In the genomic region with DNA sequence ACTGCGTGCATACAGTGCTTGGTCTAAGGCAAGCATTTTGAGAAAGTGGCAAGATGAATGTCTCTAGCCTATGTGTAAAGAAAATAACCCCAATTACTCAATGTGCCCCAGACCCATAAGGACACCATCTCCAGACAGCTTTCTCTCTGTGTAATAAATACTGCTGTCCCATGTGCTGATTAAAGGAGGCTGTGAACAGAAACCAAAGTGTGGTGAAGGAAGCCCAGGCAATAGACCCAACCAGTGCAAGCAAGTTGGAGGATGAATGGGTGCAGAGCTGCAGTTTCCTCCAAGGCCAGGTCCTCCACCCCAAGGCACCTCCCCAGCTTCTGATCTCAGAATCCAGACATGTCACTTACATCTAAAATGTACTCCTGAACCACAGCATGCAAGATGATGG, we compare ENCODE assay signal across 15 cellular contexts.
"Had no signal": no experiment of that assay in that cellular context is flagged by ENCODE, and none has a peak within 500 bp of the region (broad histone marks: within the 10 kb centered on the region; RNA-seq: fewer than 3 reads in every experiment).

No MANE protein-coding gene starts in this region.

- H3K4me3 Mint-ChIP-seq: activated CD4-positive, alpha-beta memory T cell treated with anti-CD3 and anti-CD28 coated beads for 36 hours; endodermal cell; naive thymus-derived CD4-positive, alpha-beta T cell had no signal

- H3K27me3 Mint-ChIP-seq: activated CD4-positive, alpha-beta memory T cell treated with anti-CD3 and anti-CD28 coated beads for 36 hours; naive thymus-derived CD4-positive, alpha-beta T cell had no signal

- H3K4me3 ChIP-seq: body of pancreas, lung, upper lobe of right lung had no signal

- H3K9me3 ChIP-seq: body of pancreas, upper lobe of right lung had no signal

- H3K27ac ChIP-seq: body of pancreas, upper lobe of right lung had no signal

- ATAC-seq: body of pancreas; naive thymus-derived CD4-positive, alpha-beta T cell; sciatic nerve; upper lobe of right lung had no signal

- DNase-seq: activated CD4-positive, alpha-beta memory T cell treated with anti-CD3 and anti-CD28 coated beads for 36 hours; activated CD4-positive, alpha-beta T cell treated with anti-CD3 and anti-CD28 coated beads for 1 hour; activated naive CD4-positive, alpha-beta T cell treated with Interleukin-2 at 50 U/mL for 16 hours; body of pancreas; dermis blood vessel endothelial cell; endodermal cell; left colon; naive thymus-derived CD4-positive, alpha-beta T cell; stimulated activated CD4-positive, alpha-beta T cell treated with anti-CD3 and anti-CD28 coated beads, Interleukin-2, amount 100 ng/mL, for 24 hours; stimulated activated naive CD4-positive, alpha-beta T cell; substantia nigra; T1000; upper lobe of right lung had no signal

- H3K27ac Mint-ChIP-seq: activated CD4-positive, alpha-beta memory T cell treated with anti-CD3 and anti-CD28 coated beads for 36 hours; endodermal cell had no signal

- H3K27me3 ChIP-seq: body of pancreas, upper lobe of right lung had no signal
